In genomic region chr1:213688655-213689054, GRCh38 we compare ENCODE assay signal across 19 cellular contexts.
DNase-seq lines count a peak whose midpoint lies in the region; ATAC-seq, FAIRE-seq and TF ChIP-seq lines count a peak whose summit lies in the region.
"Had no signal": no experiment of that assay in that cellular context is flagged by ENCODE, and none has a peak within 500 bp of the region (broad histone marks: within the 10 kb centered on the region; RNA-seq: fewer than 3 reads in every experiment).

No MANE protein-coding gene starts in this region.

- peak; percentile 41 for FAIRE-seq in keratinocyte (lab: Jason Lieb, UNC)
- FAIRE-seq: A549, D721Med, G401.6, GM12891, H1 had no signal

- intact Hi-C loops in thyroid gland (cut with DNase I) = no loop called here

- H3K36me3 ChIP-seq in keratinocyte (ENCODE audit: control insufficient read depth in 2 of 2, extremely low read depth in 1 of 2, insufficient read depth in 2 of 2, low read length in 2 of 2) (no peaks in the 10 kb centered on the region), thyroid gland (no peaks in the 10 kb centered on the region), GM23338 (ENCODE audit: insufficient read depth) (no peaks in the 10 kb centered on the region)
- H3K36me3 ChIP-seq: HAP-1 had no signal

- no peaks in the 10 kb centered on the region for H3K9me1 ChIP-seq in keratinocyte (ENCODE audit: control insufficient read depth, extremely low read depth, insufficient read depth, low read length)

- peak overlapping the region; percentile 46 for H3K4me2 ChIP-seq in keratinocyte (ENCODE audit: control insufficient read depth, extremely low read depth, insufficient read depth, low read depth, low read length)
- no peak overlapping the region for H3K4me2 ChIP-seq in GM23338
- H3K4me2 ChIP-seq: A549 had no signal

- H3K4me3 Mint-ChIP-seq in activated T-helper 17 cell treated with anti-CD3 and anti-CD28 coated beads, Interleukin-2, amount 50 U/mL, for 72 hours = no peak overlapping the region
- H3K4me3 Mint-ChIP-seq in GM23338 = no peak overlapping the region
- no peak overlapping the region for H3K4me3 Mint-ChIP-seq in activated naive CD8-positive, alpha-beta T cell treated with anti-CD3 and anti-CD28 coated beads for 36 hours
- H3K4me3 Mint-ChIP-seq: CD14-positive monocyte; CD8-positive, alpha-beta T cell had no signal

- H2AFZ ChIP-seq in keratinocyte (ENCODE audit: control insufficient read depth, low read length) (peak overlapping the region; percentile 78), GM23338 (no peak overlapping the region)

- no peaks in the 10 kb centered on the region for H3K27me3 Mint-ChIP-seq in activated T-helper 17 cell treated with anti-CD3 and anti-CD28 coated beads, Interleukin-2, amount 50 U/mL, for 72 hours
- no peaks in the 10 kb centered on the region for H3K27me3 Mint-ChIP-seq in GM23338 (ENCODE audit: insufficient read depth, low read depth, poor library complexity)
- peaks cover 6% of the 10 kb centered on the region for H3K27me3 Mint-ChIP-seq in activated naive CD8-positive, alpha-beta T cell treated with anti-CD3 and anti-CD28 coated beads for 36 hours

- H4K20me1 ChIP-seq in keratinocyte (ENCODE audit: control insufficient read depth, extremely low read depth, insufficient read depth, low read length) = no peaks in the 10 kb centered on the region
- H4K20me1 ChIP-seq in GM23338 (replicated peaks; ENCODE audit: insufficient read depth) = no peaks in the 10 kb centered on the region

- WGBS in thyroid gland, 2 donors = 52 to 58% methylated on average over 2 of the region's 2 CpGs

- H3K79me2 ChIP-seq in keratinocyte (ENCODE audit: control insufficient read depth, insufficient read depth, low read length) = no peaks in the 10 kb centered on the region
- H3K79me2 ChIP-seq in GM23338 (replicated peaks; ENCODE audit: insufficient read depth) = no peaks in the 10 kb centered on the region

- H3K9me3 ChIP-seq in keratinocyte (ENCODE audit: control insufficient read depth, low read depth, low read length) (no peaks in the 10 kb centered on the region), thyroid gland (no peaks in the 10 kb centered on the region)
- H3K9me3 ChIP-seq: A549, HAP-1 had no signal

- peak; percentile 24 for ATAC-seq in activated T-helper 17 cell treated with anti-CD3 and anti-CD28 coated beads, Interleukin-2, amount 50 U/mL, for 72 hours (replicated peaks)
- no peak for ATAC-seq in GM23338
- ATAC-seq: A549; CD8-positive, alpha-beta T cell had no signal

- H3K27ac Mint-ChIP-seq in activated T-helper 17 cell treated with anti-CD3 and anti-CD28 coated beads, Interleukin-2, amount 50 U/mL, for 72 hours = no peak overlapping the region
- H3K27ac Mint-ChIP-seq in GM23338 = no peak overlapping the region
- no peak overlapping the region for H3K27ac Mint-ChIP-seq in activated naive CD8-positive, alpha-beta T cell treated with anti-CD3 and anti-CD28 coated beads for 36 hours
- H3K27ac Mint-ChIP-seq: CD14-positive monocyte; CD8-positive, alpha-beta T cell had no signal

- TF ChIP-seq CTCF in keratinocyte (optimal IDR thresholded peaks at IDR 0.05 in 1 of 3, IDR thresholded peaks at IDR 0.05 in 1 of 3, conservative IDR thresholded peaks at IDR 0.05 in 1 of 3; ENCODE audit: extremely low read depth in 1 of 3, insufficient read depth in 2 of 3, low read length in 3 of 3) (no peak), thyroid gland (IDR thresholded peaks at IDR 0.05) (no peak), GM23338 (conservative IDR thresholded peaks at IDR 0.05; ENCODE audit: low read depth in 2 of 2) (no peak)

- TF ChIP-seq POLR2A in thyroid gland (IDR thresholded peaks at IDR 0.05) = no peak

- no peaks in the 10 kb centered on the region for H3K4me1 Mint-ChIP-seq in activated T-helper 17 cell treated with anti-CD3 and anti-CD28 coated beads, Interleukin-2, amount 50 U/mL, for 72 hours
- H3K4me1 Mint-ChIP-seq in GM23338 = peaks cover 12% of the 10 kb centered on the region
- no peaks in the 10 kb centered on the region for H3K4me1 Mint-ChIP-seq in activated naive CD8-positive, alpha-beta T cell treated with anti-CD3 and anti-CD28 coated beads for 36 hours
- H3K4me1 Mint-ChIP-seq: CD14-positive monocyte had no signal

- H3K27me3 ChIP-seq in keratinocyte (ENCODE audit: control insufficient read depth, extremely low read depth, insufficient read depth, low read length) = no peaks in the 10 kb centered on the region
- no peaks in the 10 kb centered on the region for H3K27me3 ChIP-seq in thyroid gland
- H3K27me3 ChIP-seq in GM23338 (ENCODE audit: insufficient read depth) = no peaks in the 10 kb centered on the region

- H3F3A ChIP-seq in GM23338 (replicated peaks; ENCODE audit: low read depth) = no peaks in the 10 kb centered on the region

- peaks cover 36% of the 10 kb centered on the region for H3K4me1 ChIP-seq in keratinocyte (ENCODE audit: control insufficient read depth, extremely low read depth, insufficient read depth, low read length)
- no peaks in the 10 kb centered on the region for H3K4me1 ChIP-seq in thyroid gland
- H3K4me1 ChIP-seq in GM23338 (ENCODE audit: insufficient read depth) = no peaks in the 10 kb centered on the region
- H3K4me1 ChIP-seq: A549, HAP-1 had no signal

- no peaks in the 10 kb centered on the region for H3K36me3 Mint-ChIP-seq in activated T-helper 17 cell treated with anti-CD3 and anti-CD28 coated beads, Interleukin-2, amount 50 U/mL, for 72 hours (ENCODE audit: low read depth)
- no peaks in the 10 kb centered on the region for H3K36me3 Mint-ChIP-seq in GM23338 (ENCODE audit: low read depth)
- no peaks in the 10 kb centered on the region for H3K36me3 Mint-ChIP-seq in activated naive CD8-positive, alpha-beta T cell treated with anti-CD3 and anti-CD28 coated beads for 36 hours
- H3K36me3 Mint-ChIP-seq: CD14-positive monocyte; CD8-positive, alpha-beta T cell had no signal

- peak overlapping the region in 1 of 3 experiments; percentile 6 for H3K4me3 ChIP-seq in keratinocyte (ENCODE audit: control insufficient read depth in 2 of 3, extremely low read depth in 1 of 3, insufficient read depth in 2 of 3, low read depth in 1 of 3, low read length in 3 of 3)
- no peak overlapping the region for H3K4me3 ChIP-seq in thyroid gland (replicated peaks in 1 of 3)
- H3K4me3 ChIP-seq in GM23338 = no peak overlapping the region
- H3K4me3 ChIP-seq: A549, HAP-1 had no signal

- peaks cover 15% of the 10 kb centered on the region; the same call in 1 of the 2 replicates for H3K9me2 ChIP-seq in GM23338 (ENCODE audit: insufficient read depth)

- H3K9me3 Mint-ChIP-seq in activated T-helper 17 cell treated with anti-CD3 and anti-CD28 coated beads, Interleukin-2, amount 50 U/mL, for 72 hours = no peaks in the 10 kb centered on the region
- H3K9me3 Mint-ChIP-seq in GM23338 = no peaks in the 10 kb centered on the region
- H3K9me3 Mint-ChIP-seq in activated naive CD8-positive, alpha-beta T cell treated with anti-CD3 and anti-CD28 coated beads for 36 hours = peaks cover 1% of the 10 kb centered on the region
- H3K9me3 Mint-ChIP-seq: CD8-positive, alpha-beta T cell had no signal

- DNase-seq in epithelial cell of prostate (ENCODE audit: low read depth, low spot score) = no peak
- DNase-seq in keratinocyte (ENCODE audit: low read depth, low spot score) = no peak
- peak; percentile 34 to 43 for DNase-seq in thyroid gland
- DNase-seq in stimulated activated CD4-positive, alpha-beta T cell treated with anti-CD3 and anti-CD28 coated beads, Interleukin-4, amount 100 ng/mL, for 1 hour = no peak
- no peak for DNase-seq in GM23338 (ENCODE audit: low spot score)
- DNase-seq in activated naive CD8-positive, alpha-beta T cell treated with anti-CD3 and anti-CD28 coated beads for 36 hours = no peak
- DNase-seq in AML-193 (lab: John Stamatoyannopoulos, UW) = no peak
- DNase-seq: CD8-positive, alpha-beta T cell; COR-L47; DMS79 treated with DMSO at 0.1 percent for 48 hours; EL had no signal

- H3K9ac ChIP-seq in keratinocyte (ENCODE audit: control insufficient read depth, extremely low read depth, insufficient read depth, low read length) = peak overlapping the region; percentile 57

- dilution Hi-C loops in keratinocyte (cut with MboI; ENCODE audit: extremely low pct_ligation_motif_present, low sequenced_read_pairs) = no loop called here

- H3K27ac ChIP-seq in epithelial cell of prostate (peak overlapping the region; percentile 7), keratinocyte (ENCODE audit: control insufficient read depth, insufficient read depth, low read length) (peak overlapping the region; percentile 73), thyroid gland (no peak overlapping the region), GM23338 (ENCODE audit: low read depth) (no peak overlapping the region)
- H3K27ac ChIP-seq: A549 had no signal

TF ChIP-seq in GM23338, 12 proteins besides CTCF, POLR2A, EP300 and RAD21 (continues in another document):
- no peak for TF ChIP-seq EZH2phosphoT487 (IDR thresholded peaks at IDR 0.05; ENCODE audit: unreplicated experiment)
- TF ChIP-seq EZH2 (IDR thresholded peaks at IDR 0.05; ENCODE audit: low read depth, unreplicated experiment) = no peak

Comparison
In these comparisons a context has a peak if more than half of its experiments do, and no peak if none do; other contexts are left out.
1. DNase-seq: peak in thyroid gland (2 of 2); none in epithelial cell of prostate (single experiment), keratinocyte (single experiment), stimulated activated CD4-positive, alpha-beta T cell treated with anti-CD3 and anti-CD28 coated beads, Interleukin-4, amount 100 ng/mL, for 1 hour (single experiment), GM23338 (single experiment), activated naive CD8-positive, alpha-beta T cell treated with anti-CD3 and anti-CD28 coated beads for 36 hours (single experiment) and AML-193 (0 of 2).
2. H3K27ac ChIP-seq: peak in epithelial cell of prostate (single experiment) and keratinocyte (single experiment); none in thyroid gland (0 of 3) and GM23338 (single experiment).